19 cellular contexts compared by ENCODE assay signal in the genomic region with DNA sequence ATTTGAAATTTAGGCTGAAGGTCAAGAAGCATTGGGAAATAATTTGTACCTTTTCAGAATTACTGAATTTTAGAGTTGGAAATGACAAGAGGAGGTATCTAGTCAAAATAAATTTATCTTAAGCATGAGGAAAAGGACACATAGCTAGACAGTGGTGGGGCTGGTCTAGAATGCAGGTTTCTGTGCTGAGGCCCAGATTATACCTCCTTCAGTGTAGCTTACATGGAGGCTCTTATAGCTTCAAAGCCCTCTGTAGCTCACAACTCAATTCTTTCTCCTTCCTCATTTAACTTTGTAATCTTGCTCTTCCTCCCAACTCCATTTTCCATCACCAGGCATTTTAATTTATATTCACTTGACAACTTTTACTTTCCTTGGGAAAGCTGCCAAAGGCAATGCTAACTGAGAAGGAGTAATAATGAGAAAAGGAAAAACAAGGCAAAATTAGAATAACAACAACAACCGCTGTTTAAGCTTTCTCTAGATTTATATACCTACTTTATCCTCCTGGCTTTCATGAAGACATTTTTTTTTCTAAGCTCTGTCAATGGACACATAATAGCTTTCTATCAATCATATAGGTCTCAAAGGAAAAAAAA.
"Had no signal": no experiment of that assay in that cellular context is flagged by ENCODE, and none has a peak within 500 bp of the region (broad histone marks: within the 10 kb centered on the region; RNA-seq: fewer than 3 reads in every experiment).

No MANE protein-coding gene starts in this region.

- H3K4me3 Mint-ChIP-seq: immature natural killer cell; naive thymus-derived CD8-positive, alpha-beta T cell; neural progenitor cell; type B pancreatic cell had no signal

- DNase-seq: effector memory CD4-positive, alpha-beta T cell; esophagus squamous epithelium; foreskin fibroblast; immature natural killer cell; kidney; left colon; mucosa of descending colon; naive thymus-derived CD8-positive, alpha-beta T cell; nucleus accumbens; ovary; small intestine; stimulated activated CD4-positive, alpha-beta T cell treated with anti-CD3 and anti-CD28 coated beads, Interleukin-12 subunit alpha, Interleukin-12 subunit beta, amount 100 ng/mL, for 4 hours; stimulated activated naive CD4-positive, alpha-beta T cell; thyroid gland had no signal

- H2AFZ ChIP-seq: neural progenitor cell had no signal

- H3K27me3 Mint-ChIP-seq: naive thymus-derived CD8-positive, alpha-beta T cell; type B pancreatic cell had no signal

- H3K27ac ChIP-seq: epithelial cell of prostate, esophagus squamous epithelium, gastroesophageal sphincter, neural progenitor cell, ovary, right atrium auricular region, thyroid gland had no signal

- H3K9me3 Mint-ChIP-seq: immature natural killer cell; naive thymus-derived CD8-positive, alpha-beta T cell; neural progenitor cell; type B pancreatic cell had no signal

- H3K27me3 ChIP-seq: esophagus squamous epithelium, gastroesophageal sphincter, neural progenitor cell, ovary, right atrium auricular region, thyroid gland had no signal

- H3K4me2 ChIP-seq: neural progenitor cell had no signal

- H3K9ac ChIP-seq: neural progenitor cell had no signal

- H3K27ac Mint-ChIP-seq: immature natural killer cell; naive thymus-derived CD8-positive, alpha-beta T cell; neural progenitor cell; type B pancreatic cell had no signal

- ATAC-seq: gastroesophageal sphincter; left colon; mucosa of descending colon; naive thymus-derived CD8-positive, alpha-beta T cell had no signal

- H3K4me3 ChIP-seq: esophagus squamous epithelium, gastroesophageal sphincter, mucosa of descending colon, neural progenitor cell, ovary, right atrium auricular region, thyroid gland had no signal

- H3K9me3 ChIP-seq: esophagus squamous epithelium, gastroesophageal sphincter, mucosa of descending colon, ovary, right atrium auricular region, thyroid gland had no signal

- H3K36me3 ChIP-seq: esophagus squamous epithelium, gastroesophageal sphincter, neural progenitor cell, ovary, right atrium auricular region, thyroid gland had no signal

- H3K36me3 Mint-ChIP-seq: immature natural killer cell; naive thymus-derived CD8-positive, alpha-beta T cell; type B pancreatic cell had no signal
